ENCODE assay signal across 2 cellular contexts in the genomic region with DNA sequence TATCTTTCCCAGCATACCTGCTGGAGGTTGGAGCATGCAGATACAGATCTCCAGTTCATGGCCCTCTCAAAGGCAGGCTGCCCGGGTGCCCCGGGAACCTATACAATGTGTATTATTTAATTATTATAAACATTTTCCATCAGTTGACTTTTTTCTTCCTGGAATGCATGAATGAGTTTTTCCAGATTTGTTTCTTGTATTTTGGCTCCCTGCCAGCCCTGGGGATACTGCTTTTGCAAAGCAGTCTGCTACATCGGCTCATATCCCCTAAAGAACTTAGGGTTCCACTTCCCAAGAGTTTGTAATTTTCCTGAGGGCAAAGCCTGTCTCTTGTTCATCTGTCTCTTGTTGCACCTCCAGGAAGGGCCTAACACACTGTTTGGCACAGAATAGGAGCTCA.
A peak's percentile ranks its signal among the peaks of the same experiment; 100 is the strongest.
TF ChIP-seq lines count a peak whose summit lies in the region.

No MANE protein-coding gene starts in this region.

TF ChIP-seq in K562, 482 proteins besides CTCF, POLR2A, EP300 and RAD21:
- no peak for TF ChIP-seq POLR2G (IDR thresholded peaks at IDR 0.05; ENCODE audit: low read depth, low read length)
- no peak for TF ChIP-seq PTBP1 (IDR thresholded peaks at IDR 0.05; ENCODE audit: low read depth, low read length)
- TF ChIP-seq NFIC (IDR thresholded peaks at IDR 0.05), result peak; percentile 87
- TF ChIP-seq NFIX (CRISPR knock-in tag; IDR thresholded peaks at IDR 0.05; ENCODE audit: low read depth), result peak; percentile 47; the same call in 1 of the 2 replicates

TF ChIP-seq in neural cell, 6 proteins besides CTCF, POLR2A, EP300 and RAD21:
- TF ChIP-seq SMC3 (conservative IDR thresholded peaks at IDR 0.05; ENCODE audit: poor library complexity) (no peak), EZH2 (IDR thresholded peaks at IDR 0.05; ENCODE audit: borderline replicate concordance, insufficient read depth, low read length, poor library complexity, severe bottlenecking) (no peak), TAF1 (IDR thresholded peaks at IDR 0.05; ENCODE audit: low read depth) (no peak), MXI1 (conservative IDR thresholded peaks at IDR 0.05; ENCODE audit: poor library complexity, severe bottlenecking) (no peak), REST (IDR thresholded peaks at IDR 0.05; ENCODE audit: borderline replicate concordance) (no peak), POLR2AphosphoS5 (IDR thresholded peaks at IDR 0.05) (no peak)
TF ChIP-seq in neural cell: peak in this region for 0.
